ENCODE assay signal across 18 cellular contexts in genomic region chr15:91562698-91563097, GRCh38.
"Had no signal": no experiment of that assay in that cellular context is flagged by ENCODE, and none has a peak within 500 bp of the region (broad histone marks: within the 10 kb centered on the region; RNA-seq: fewer than 3 reads in every experiment).

No MANE protein-coding gene starts in this region.

- H3K4me1 ChIP-seq: adrenal gland, pancreas had no signal

- H3K9me3 ChIP-seq: adrenal gland, esophagus squamous epithelium, mucosa of descending colon, pancreas had no signal

- H3K27me3 Mint-ChIP-seq: stimulated activated naive B cell treated with anti-CD40 and anti-IgM and Interleukin-4, amounts not matched to agents 10 μg/mL and 1 μg/mL and 100 μg/mL, for 72 hours had no signal

- H3K4me3 ChIP-seq: adrenal gland, coronary artery, esophagus squamous epithelium, mucosa of descending colon, pancreas had no signal

- H3K27ac Mint-ChIP-seq: activated naive CD4-positive, alpha-beta T cell treated with anti-CD3 and anti-CD28 coated beads, Interleukin-2, amount 10 ng/mL, durations not matched to agents 7 days and 5 days; activated T-cell treated with anti-CD3 and anti-CD28 coated beads, Interleukin-2, amount 50 U/mL, for 24 hours; naive thymus-derived CD8-positive, alpha-beta T cell; stimulated activated naive B cell treated with anti-CD40 and anti-IgM and Interleukin-4, amounts not matched to agents 10 μg/mL and 1 μg/mL and 100 μg/mL, for 72 hours had no signal

- H3K4me1 Mint-ChIP-seq: activated naive CD4-positive, alpha-beta T cell treated with anti-CD3 and anti-CD28 coated beads, Interleukin-2, amount 10 ng/mL, durations not matched to agents 7 days and 5 days; central memory CD8-positive, alpha-beta T cell; naive thymus-derived CD8-positive, alpha-beta T cell; stimulated activated naive B cell treated with anti-CD40 and anti-IgM and Interleukin-4, amounts not matched to agents 10 μg/mL and 1 μg/mL and 100 μg/mL, for 72 hours had no signal

- H3K36me3 Mint-ChIP-seq: naive thymus-derived CD8-positive, alpha-beta T cell; stimulated activated naive B cell treated with anti-CD40 and anti-IgM and Interleukin-4, amounts not matched to agents 10 μg/mL and 1 μg/mL and 100 μg/mL, for 72 hours had no signal

- H3K4me3 Mint-ChIP-seq: activated naive CD4-positive, alpha-beta T cell treated with anti-CD3 and anti-CD28 coated beads, Interleukin-2, amount 10 ng/mL, durations not matched to agents 7 days and 5 days; activated T-cell treated with anti-CD3 and anti-CD28 coated beads, Interleukin-2, amount 50 U/mL, for 24 hours; central memory CD8-positive, alpha-beta T cell; naive thymus-derived CD8-positive, alpha-beta T cell; stimulated activated naive B cell treated with anti-CD40 and anti-IgM and Interleukin-4, amounts not matched to agents 10 μg/mL and 1 μg/mL and 100 μg/mL, for 72 hours had no signal

- H3K27ac ChIP-seq: adrenal gland, pancreas had no signal

- DNase-seq: activated CD4-positive, alpha-beta T cell treated with anti-CD3 and anti-CD28 coated beads for 1 hour; activated CD4-positive, alpha-beta T cell treated with anti-CD3 and anti-CD28 coated beads, Interleukin-2, amount 50 U/mL, for 48 hours; activated naive CD4-positive, alpha-beta T cell treated with anti-CD3 and anti-CD28 coated beads, Interleukin-2, amount 10 ng/mL, durations not matched to agents 7 days and 5 days; activated T-cell treated with anti-CD3 and anti-CD28 coated beads, Interleukin-2, amount 50 U/mL, for 24 hours; adrenal gland; effector CD4-positive, alpha-beta T cell; esophagus squamous epithelium; foreskin melanocyte; mucosa of descending colon; naive thymus-derived CD8-positive, alpha-beta T cell; pancreas; stimulated activated CD4-positive, alpha-beta T cell treated with anti-CD3 and anti-CD28 coated beads, Interleukin-2, amount 100 ng/mL, for 48 hours; stimulated activated naive B cell treated with anti-CD40 and anti-IgM and Interleukin-4, amounts not matched to agents 10 μg/mL and 1 μg/mL and 100 μg/mL, for 72 hours; T-helper 1 cell; T1000; trophoblast cell had no signal

- H3K27me3 ChIP-seq: adrenal gland, esophagus squamous epithelium, pancreas had no signal

- H3K9me3 Mint-ChIP-seq: activated naive CD4-positive, alpha-beta T cell treated with anti-CD3 and anti-CD28 coated beads, Interleukin-2, amount 10 ng/mL, durations not matched to agents 7 days and 5 days; activated T-cell treated with anti-CD3 and anti-CD28 coated beads, Interleukin-2, amount 50 U/mL, for 24 hours; central memory CD8-positive, alpha-beta T cell; naive thymus-derived CD8-positive, alpha-beta T cell; stimulated activated naive B cell treated with anti-CD40 and anti-IgM and Interleukin-4, amounts not matched to agents 10 μg/mL and 1 μg/mL and 100 μg/mL, for 72 hours had no signal

- H3K36me3 ChIP-seq: adrenal gland, esophagus squamous epithelium, pancreas had no signal

- ATAC-seq: mucosa of descending colon; naive thymus-derived CD8-positive, alpha-beta T cell; pancreas; stimulated activated naive B cell treated with anti-CD40 and anti-IgM and Interleukin-4, amounts not matched to agents 10 μg/mL and 1 μg/mL and 100 μg/mL, for 72 hours had no signal
